In genomic region chrX:2325076-2325784, GRCh38 we compare ENCODE assay signal across 8 cellular contexts.
DNase-seq lines count a peak whose midpoint lies in the region; TF ChIP-seq lines count a peak whose summit lies in the region.

No MANE protein-coding gene starts in this region.

- H3K27me3 Mint-ChIP-seq in MCF 10A (ENCODE audit: insufficient read depth, unreplicated experiment), result no peaks in the 10 kb centered on the region
- H3K27me3 Mint-ChIP-seq in activated naive CD8-positive, alpha-beta T cell treated with anti-CD3 and anti-CD28 coated beads for 36 hours, result no peaks in the 10 kb centered on the region

- H3K4me3 ChIP-seq in breast epithelium (peak overlapping the region in 2 of 3 donors; percentile 47 to 75), right atrium auricular region (peak overlapping the region; percentile 52 to 53), skin epidermis (peak overlapping the region in 4 of 7 experiments; percentile 6 to 36 (median 18))

- no peak overlapping the region for H3K27ac Mint-ChIP-seq in MCF 10A (ENCODE audit: low read depth, unreplicated experiment)
- peak overlapping the region; percentile 81 for H3K27ac Mint-ChIP-seq in activated naive CD8-positive, alpha-beta T cell treated with anti-CD3 and anti-CD28 coated beads for 36 hours

- peak; percentile 56 to 83 for DNase-seq in breast epithelium (ENCODE audit: low spot score in 2 of 2)
- DNase-seq in MCF 10A (ENCODE audit: unreplicated experiment), result no peak
- peak; percentile 17 for DNase-seq in activated naive CD8-positive, alpha-beta T cell treated with anti-CD3 and anti-CD28 coated beads for 36 hours
- DNase-seq in right atrium auricular region (ENCODE audit: low spot score), result peak; percentile 90
- DNase-seq in NCI-H1092 treated with DMSO at 0.1 percent for 48 hours (lab: John Stamatoyannopoulos, UW), result no peak
- no peak for DNase-seq in stimulated activated naive CD4-positive, alpha-beta T cell treated with Interleukin-2 at 50 U/mL for 16 hours (lab: John Stamatoyannopoulos, UW)
- no peak for DNase-seq in C1 segment of cervical spinal cord (lab: John Stamatoyannopoulos, UW)

- no peak for TF ChIP-seq CTCF in breast epithelium (IDR thresholded peaks at IDR 0.05)
- TF ChIP-seq CTCF in MCF 10A (IDR thresholded peaks at IDR 0.05; ENCODE audit: unreplicated experiment), result no peak
- TF ChIP-seq CTCF in right atrium auricular region (IDR thresholded peaks at IDR 0.05), result no peak

- intact Hi-C loops in breast epithelium (cut with DNase I; ENCODE audit: low total_unique reads) (no loop called here), MCF 10A (cut with micrococcal nuclease) (no loop called here)

- H3K9me3 ChIP-seq in breast epithelium (no peaks in the 10 kb centered on the region), right atrium auricular region (no peaks in the 10 kb centered on the region)

- H3K9me3 Mint-ChIP-seq in MCF 10A (ENCODE audit: unreplicated experiment), result peaks cover 8% of the 10 kb centered on the region
- H3K9me3 Mint-ChIP-seq in activated naive CD8-positive, alpha-beta T cell treated with anti-CD3 and anti-CD28 coated beads for 36 hours, result peaks cover 7% of the 10 kb centered on the region

- no peaks in the 10 kb centered on the region for H3K4me1 Mint-ChIP-seq in MCF 10A (ENCODE audit: insufficient read depth, unreplicated experiment)
- peaks cover 5% of the 10 kb centered on the region for H3K4me1 Mint-ChIP-seq in activated naive CD8-positive, alpha-beta T cell treated with anti-CD3 and anti-CD28 coated beads for 36 hours

- H3K36me3 ChIP-seq in breast epithelium, result no peaks in the 10 kb centered on the region
- H3K36me3 ChIP-seq in right atrium auricular region, result no peaks in the 10 kb centered on the region

- POLR2A ChIA-PET in MCF 10A (lab: Yijun Ruan, JAX), result no interaction called here

- H3K27ac ChIP-seq in breast epithelium (peak overlapping the region; percentile 8 to 89), right atrium auricular region (peak overlapping the region; percentile 76 to 82), skin epidermis (peak overlapping the region in 8 of 21 experiments; percentile 13 to 80 (median 60))

- no peak overlapping the region for H3K4me3 Mint-ChIP-seq in MCF 10A (ENCODE audit: unreplicated experiment)
- H3K4me3 Mint-ChIP-seq in activated naive CD8-positive, alpha-beta T cell treated with anti-CD3 and anti-CD28 coated beads for 36 hours, result peak overlapping the region; percentile 77

- H3K4me1 ChIP-seq in breast epithelium, result no peaks in the 10 kb centered on the region
- no peaks in the 10 kb centered on the region for H3K4me1 ChIP-seq in right atrium auricular region

- no peak for TF ChIP-seq POLR2A in breast epithelium (IDR thresholded peaks at IDR 0.05)

- H3K27me3 ChIP-seq in breast epithelium (no peaks in the 10 kb centered on the region), right atrium auricular region (no peaks in the 10 kb centered on the region)

- H3K36me3 Mint-ChIP-seq in MCF 10A (ENCODE audit: insufficient read depth, unreplicated experiment), result no peaks in the 10 kb centered on the region
- peaks cover 30% of the 10 kb centered on the region for H3K36me3 Mint-ChIP-seq in activated naive CD8-positive, alpha-beta T cell treated with anti-CD3 and anti-CD28 coated beads for 36 hours

- CTCF ChIA-PET in MCF 10A (lab: Yijun Ruan, JAX), result no interaction called here

- no TSS peak for BruUV-seq in MCF 10A (replicated peaks; lab: Mats Ljungman, UMichigan)

Comparison
In these comparisons a context has a peak if more than half of its experiments do, and no peak if none do; other contexts are left out.
1. DNase-seq: peak in breast epithelium (2 of 2), activated naive CD8-positive, alpha-beta T cell treated with anti-CD3 and anti-CD28 coated beads for 36 hours (single experiment) and right atrium auricular region (single experiment); none in MCF 10A (single experiment), NCI-H1092 treated with DMSO at 0.1 percent for 48 hours (single experiment), stimulated activated naive CD4-positive, alpha-beta T cell treated with Interleukin-2 at 50 U/mL for 16 hours (single experiment) and C1 segment of cervical spinal cord (0 of 14).
2. Peak in every context shown above with its lines, with median percentiles within 50 percentile points of each other: H3K4me3 ChIP-seq.